ENCODE assay signal across 1 cellular context in genomic region chr1:229131243-229132105, GRCh38.
TF ChIP-seq lines count a peak whose summit lies in the region.

No MANE protein-coding gene starts in this region.

TF ChIP-seq in HepG2, 621 proteins besides CTCF, POLR2A, EP300 and RAD21 (continued from another document and continues in another):
- TF ChIP-seq, protein P1, sequence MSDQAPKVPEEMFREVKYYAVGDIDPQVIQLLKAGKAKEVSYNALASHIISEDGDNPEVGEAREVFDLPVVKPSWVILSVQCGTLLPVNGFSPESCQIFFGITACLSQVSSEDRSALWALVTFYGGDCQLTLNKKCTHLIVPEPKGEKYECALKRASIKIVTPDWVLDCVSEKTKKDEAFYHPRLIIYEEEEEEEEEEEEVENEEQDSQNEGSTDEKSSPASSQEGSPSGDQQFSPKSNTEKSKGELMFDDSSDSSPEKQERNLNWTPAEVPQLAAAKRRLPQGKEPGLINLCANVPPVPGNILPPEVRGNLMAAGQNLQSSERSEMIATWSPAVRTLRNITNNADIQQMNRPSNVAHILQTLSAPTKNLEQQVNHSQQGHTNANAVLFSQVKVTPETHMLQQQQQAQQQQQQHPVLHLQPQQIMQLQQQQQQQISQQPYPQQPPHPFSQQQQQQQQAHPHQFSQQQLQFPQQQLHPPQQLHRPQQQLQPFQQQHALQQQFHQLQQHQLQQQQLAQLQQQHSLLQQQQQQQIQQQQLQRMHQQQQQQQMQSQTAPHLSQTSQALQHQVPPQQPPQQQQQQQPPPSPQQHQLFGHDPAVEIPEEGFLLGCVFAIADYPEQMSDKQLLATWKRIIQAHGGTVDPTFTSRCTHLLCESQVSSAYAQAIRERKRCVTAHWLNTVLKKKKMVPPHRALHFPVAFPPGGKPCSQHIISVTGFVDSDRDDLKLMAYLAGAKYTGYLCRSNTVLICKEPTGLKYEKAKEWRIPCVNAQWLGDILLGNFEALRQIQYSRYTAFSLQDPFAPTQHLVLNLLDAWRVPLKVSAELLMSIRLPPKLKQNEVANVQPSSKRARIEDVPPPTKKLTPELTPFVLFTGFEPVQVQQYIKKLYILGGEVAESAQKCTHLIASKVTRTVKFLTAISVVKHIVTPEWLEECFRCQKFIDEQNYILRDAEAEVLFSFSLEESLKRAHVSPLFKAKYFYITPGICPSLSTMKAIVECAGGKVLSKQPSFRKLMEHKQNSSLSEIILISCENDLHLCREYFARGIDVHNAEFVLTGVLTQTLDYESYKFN (CRISPR knock-in tag; conservative IDR thresholded peaks at IDR 0.05) = peak; percentile 99
- TF ChIP-seq HNRNPH1 (optimal IDR thresholded peaks at IDR 0.05; ENCODE audit: low read depth, low read length) = no peak
- no peak for TF ChIP-seq CENPBD1 (CRISPR knock-in tag; IDR thresholded peaks at IDR 0.05; ENCODE audit: borderline replicate concordance, low read depth)
- TF ChIP-seq ZNF143 (CRISPR knock-in tag; IDR thresholded peaks at IDR 0.05) = no peak
- peak; percentile 75 for TF ChIP-seq DPF2 (CRISPR knock-in tag; IDR thresholded peaks at IDR 0.05; ENCODE audit: borderline replicate concordance, low read depth)
- no peak for TF ChIP-seq SATB2 (CRISPR knock-in tag; IDR thresholded peaks at IDR 0.05)
- TF ChIP-seq ZNF20 (CRISPR knock-in tag; IDR thresholded peaks at IDR 0.05) = no peak
- TF ChIP-seq ZNF12 (CRISPR knock-in tag; IDR thresholded peaks at IDR 0.05) = 0 out of 2 replicates have a peak, but pooled peaks have one; percentile 14
- TF ChIP-seq ZSCAN22 (CRISPR knock-in tag; IDR thresholded peaks at IDR 0.05) = no peak
- TF ChIP-seq SOX13 (IDR thresholded peaks at IDR 0.05) = peak; percentile 95
- peak in 1 of 2 experiments; percentile 98; a peak in 2 of 4 replicates for TF ChIP-seq SOX13 (CRISPR knock-in tag; conservative IDR thresholded peaks at IDR 0.05 in 1 of 2, IDR thresholded peaks at IDR 0.05 in 1 of 2)
- TF ChIP-seq ONECUT2 (CRISPR knock-in tag; IDR thresholded peaks at IDR 0.05) = peak; percentile 97
- peak; percentile 57; the same call in 1 of the 2 replicates for TF ChIP-seq KMT2B (CRISPR knock-in tag; IDR thresholded peaks at IDR 0.05)
- TF ChIP-seq ZHX1 (CRISPR knock-in tag; IDR thresholded peaks at IDR 0.05; ENCODE audit: low read depth) = no peak
- no peak for TF ChIP-seq NFE2L2 (IDR thresholded peaks at IDR 0.05; ENCODE audit: low read length)
- TF ChIP-seq SNAI1 (CRISPR knock-in tag; IDR thresholded peaks at IDR 0.05; ENCODE audit: borderline replicate concordance) = no peak
- no peak for TF ChIP-seq ZNF678 (CRISPR knock-in tag; IDR thresholded peaks at IDR 0.05)
- TF ChIP-seq ATF7-NPFF (CRISPR knock-in tag; IDR thresholded peaks at IDR 0.05; ENCODE audit: low read depth) = 0 out of 2 replicates have a peak, but pooled peaks have one; percentile 36
- TF ChIP-seq ARNTL (CRISPR knock-in tag; IDR thresholded peaks at IDR 0.05) = peak; percentile 73
- TF ChIP-seq MAZ (IDR thresholded peaks at IDR 0.05; ENCODE audit: borderline replicate concordance, low read depth, low read length) = no peak
- peak; percentile 70 for TF ChIP-seq MAZ (CRISPR knock-in tag; IDR thresholded peaks at IDR 0.05; ENCODE audit: low read depth)
- 0 out of 2 replicates have a peak, but pooled peaks have one; percentile 20 for TF ChIP-seq BORCS8-MEF2B (CRISPR knock-in tag; IDR thresholded peaks at IDR 0.05)
- peak; percentile 91; the same call in 1 of the 2 replicates for TF ChIP-seq ATF2 (CRISPR knock-in tag; IDR thresholded peaks at IDR 0.05)
- no peak for TF ChIP-seq SRSF4 (IDR thresholded peaks at IDR 0.05; ENCODE audit: low read depth, low read length, poor library complexity, severe bottlenecking)
- 0 out of 2 replicates have a peak, but pooled peaks have one; percentile 16 for TF ChIP-seq ZNF605 (CRISPR knock-in tag; IDR thresholded peaks at IDR 0.05)
- no peak for TF ChIP-seq ZNF839 (CRISPR knock-in tag; IDR thresholded peaks at IDR 0.05; ENCODE audit: borderline replicate concordance)
- no peak for TF ChIP-seq ZMYM3 (CRISPR knock-in tag; IDR thresholded peaks at IDR 0.05)
- peak; percentile 73; the same call in 1 of the 2 replicates for TF ChIP-seq SMYD3 (CRISPR knock-in tag; IDR thresholded peaks at IDR 0.05)
- TF ChIP-seq BCL6 (CRISPR knock-in tag; IDR thresholded peaks at IDR 0.05) = peak; percentile 80
- peak; percentile 78; the same call in 1 of the 2 replicates for TF ChIP-seq ZNF549 (CRISPR knock-in tag; IDR thresholded peaks at IDR 0.05)
- TF ChIP-seq ZNF124 (CRISPR knock-in tag; IDR thresholded peaks at IDR 0.05) = peak; percentile 50; the same call in 1 of the 2 replicates
- no peak for TF ChIP-seq ZNF17 (CRISPR knock-in tag; IDR thresholded peaks at IDR 0.05)
- TF ChIP-seq NCOA2 (CRISPR knock-in tag; IDR thresholded peaks at IDR 0.05) = peak; percentile 96
- TF ChIP-seq ZMYM4 (CRISPR knock-in tag; IDR thresholded peaks at IDR 0.05) = peak; percentile 49; the same call in 1 of the 2 replicates
- TF ChIP-seq, protein P2, sequence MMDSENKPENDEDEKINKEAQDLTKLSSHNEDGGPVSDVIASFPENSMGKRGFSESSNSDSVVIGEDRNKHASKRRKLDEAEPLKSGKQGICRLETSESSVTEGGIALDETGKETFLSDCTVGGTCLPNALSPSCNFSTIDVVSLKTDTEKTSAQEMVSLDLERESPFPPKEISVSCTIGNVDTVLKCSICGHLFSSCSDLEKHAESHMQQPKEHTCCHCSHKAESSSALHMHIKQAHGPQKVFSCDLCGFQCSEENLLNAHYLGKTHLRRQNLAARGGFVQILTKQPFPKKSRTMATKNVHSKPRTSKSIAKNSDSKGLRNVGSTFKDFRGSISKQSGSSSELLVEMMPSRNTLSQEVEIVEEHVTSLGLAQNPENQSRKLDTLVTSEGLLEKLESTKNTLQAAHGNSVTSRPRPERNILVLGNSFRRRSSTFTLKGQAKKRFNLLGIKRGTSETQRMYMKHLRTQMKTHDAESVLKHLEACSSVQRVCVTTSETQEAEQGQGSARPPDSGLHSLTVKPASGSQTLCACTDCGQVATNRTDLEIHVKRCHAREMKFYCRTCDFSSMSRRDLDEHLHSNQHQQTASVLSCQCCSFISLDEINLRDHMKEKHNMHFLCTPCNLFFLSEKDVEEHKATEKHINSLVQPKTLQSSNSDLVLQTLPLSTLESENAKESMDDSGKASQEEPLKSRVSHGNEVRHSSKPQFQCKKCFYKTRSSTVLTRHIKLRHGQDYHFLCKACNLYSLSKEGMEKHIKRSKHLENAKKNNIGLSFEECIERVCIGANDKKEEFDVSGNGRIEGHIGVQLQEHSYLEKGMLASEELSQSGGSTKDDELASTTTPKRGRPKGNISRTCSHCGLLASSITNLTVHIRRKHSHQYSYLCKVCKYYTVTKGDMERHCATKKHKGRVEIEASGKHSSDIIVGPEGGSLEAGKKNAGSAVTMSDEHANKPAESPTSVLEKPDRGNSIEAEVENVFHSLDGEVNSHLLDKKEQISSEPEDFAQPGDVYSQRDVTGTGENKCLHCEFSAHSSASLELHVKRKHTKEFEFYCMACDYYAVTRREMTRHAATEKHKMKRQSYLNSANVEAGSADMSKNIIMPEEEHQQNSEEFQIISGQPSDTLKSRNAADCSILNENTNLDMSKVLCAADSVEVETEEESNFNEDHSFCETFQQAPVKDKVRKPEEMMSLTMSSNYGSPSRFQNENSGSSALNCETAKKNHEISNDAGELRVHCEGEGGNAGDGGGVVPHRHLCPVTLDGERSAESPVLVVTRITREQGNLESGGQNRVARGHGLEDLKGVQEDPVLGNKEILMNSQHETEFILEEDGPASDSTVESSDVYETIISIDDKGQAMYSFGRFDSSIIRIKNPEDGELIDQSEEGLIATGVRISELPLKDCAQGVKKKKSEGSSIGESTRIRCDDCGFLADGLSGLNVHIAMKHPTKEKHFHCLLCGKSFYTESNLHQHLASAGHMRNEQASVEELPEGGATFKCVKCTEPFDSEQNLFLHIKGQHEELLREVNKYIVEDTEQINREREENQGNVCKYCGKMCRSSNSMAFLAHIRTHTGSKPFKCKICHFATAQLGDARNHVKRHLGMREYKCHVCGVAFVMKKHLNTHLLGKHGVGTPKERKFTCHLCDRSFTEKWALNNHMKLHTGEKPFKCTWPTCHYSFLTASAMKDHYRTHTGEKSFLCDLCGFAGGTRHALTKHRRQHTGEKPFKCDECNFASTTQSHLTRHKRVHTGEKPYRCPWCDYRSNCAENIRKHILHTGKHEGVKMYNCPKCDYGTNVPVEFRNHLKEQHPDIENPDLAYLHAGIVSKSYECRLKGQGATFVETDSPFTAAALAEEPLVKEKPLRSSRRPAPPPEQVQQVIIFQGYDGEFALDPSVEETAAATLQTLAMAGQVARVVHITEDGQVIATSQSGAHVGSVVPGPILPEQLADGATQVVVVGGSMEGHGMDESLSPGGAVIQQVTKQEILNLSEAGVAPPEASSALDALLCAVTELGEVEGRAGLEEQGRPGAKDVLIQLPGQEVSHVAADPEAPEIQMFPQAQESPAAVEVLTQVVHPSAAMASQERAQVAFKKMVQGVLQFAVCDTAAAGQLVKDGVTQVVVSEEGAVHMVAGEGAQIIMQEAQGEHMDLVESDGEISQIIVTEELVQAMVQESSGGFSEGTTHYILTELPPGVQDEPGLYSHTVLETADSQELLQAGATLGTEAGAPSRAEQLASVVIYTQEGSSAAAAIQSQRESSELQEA (CRISPR knock-in tag; IDR thresholded peaks at IDR 0.05; ENCODE audit: not compliant biosample characterization) = no peak
- no peak for TF ChIP-seq SKIL (CRISPR knock-in tag; IDR thresholded peaks at IDR 0.05; ENCODE audit: borderline replicate concordance)
- peak; percentile 59; the same call in 1 of the 2 replicates for TF ChIP-seq HMG20A (CRISPR knock-in tag; IDR thresholded peaks at IDR 0.05; ENCODE audit: borderline replicate concordance)
- TF ChIP-seq, protein P3, sequence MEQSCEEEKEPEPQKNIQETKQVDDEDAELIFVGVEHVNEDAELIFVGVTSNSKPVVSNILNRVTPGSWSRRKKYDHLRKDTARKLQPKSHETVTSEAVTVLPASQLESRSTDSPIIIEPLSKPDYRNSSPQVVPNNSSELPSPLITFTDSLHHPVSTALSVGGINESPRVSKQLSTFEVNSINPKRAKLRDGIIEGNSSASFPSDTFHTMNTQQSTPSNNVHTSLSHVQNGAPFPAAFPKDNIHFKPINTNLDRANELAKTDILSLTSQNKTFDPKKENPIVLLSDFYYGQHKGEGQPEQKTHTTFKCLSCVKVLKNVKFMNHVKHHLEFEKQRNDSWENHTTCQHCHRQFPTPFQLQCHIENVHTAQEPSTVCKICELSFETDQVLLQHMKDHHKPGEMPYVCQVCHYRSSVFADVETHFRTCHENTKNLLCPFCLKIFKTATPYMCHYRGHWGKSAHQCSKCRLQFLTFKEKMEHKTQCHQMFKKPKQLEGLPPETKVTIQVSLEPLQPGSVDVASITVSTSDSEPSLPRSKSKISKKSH (CRISPR knock-in tag; IDR thresholded peaks at IDR 0.05; ENCODE audit: borderline replicate concordance) = no peak
- TF ChIP-seq NFYC (CRISPR knock-in tag; IDR thresholded peaks at IDR 0.05) = no peak
- TF ChIP-seq MIER2 (CRISPR knock-in tag; IDR thresholded peaks at IDR 0.05) = 0 out of 2 replicates have a peak, but pooled peaks have one; percentile 34
- no peak for TF ChIP-seq GABPA (IDR thresholded peaks at IDR 0.05; ENCODE audit: low read depth, low read length)
- TF ChIP-seq GABPA (CRISPR knock-in tag; IDR thresholded peaks at IDR 0.05; ENCODE audit: low read depth) = peak; percentile 68
- no peak for TF ChIP-seq FOXA1 (IDR thresholded peaks at IDR 0.05)
- no peak for TF ChIP-seq FOXA1 (CRISPR knock-in tag; IDR thresholded peaks at IDR 0.05)
